Comparison of ENCODE assay signal across 1 cellular context in genomic region chr3:50338989-50339388, GRCh38.
A peak's percentile ranks its signal among the peaks of the same experiment; 100 is the strongest.
TF ChIP-seq lines count a peak whose summit lies in the region.

No MANE protein-coding gene starts in this region.

TF ChIP-seq in GM12878, 131 proteins besides CTCF, POLR2A, EP300 and RAD21:
- TF ChIP-seq ZNF384 (IDR thresholded peaks at IDR 0.05; ENCODE audit: borderline replicate concordance, low read depth, low read length), result peak; percentile 37; the same call in 1 of the 2 replicates
- peak; percentile 66 for TF ChIP-seq YY1 (IDR thresholded peaks at IDR 0.05; ENCODE audit: low read depth, low read length)
- 0 out of 2 replicates have a peak, but pooled peaks have one; percentile 21 for TF ChIP-seq SPI1 (IDR thresholded peaks at IDR 0.05; ENCODE audit: borderline replicate concordance, insufficient read depth, low read depth, low read length)
- no peak for TF ChIP-seq EGR1 (IDR thresholded peaks at IDR 0.05; ENCODE audit: borderline replicate concordance in 1 of 2, low read depth in 2 of 2, low read length in 2 of 2)
TF ChIP-seq in GM12878: peak in this region for 3.
